10 cellular contexts compared by ENCODE assay signal in the genomic region with DNA sequence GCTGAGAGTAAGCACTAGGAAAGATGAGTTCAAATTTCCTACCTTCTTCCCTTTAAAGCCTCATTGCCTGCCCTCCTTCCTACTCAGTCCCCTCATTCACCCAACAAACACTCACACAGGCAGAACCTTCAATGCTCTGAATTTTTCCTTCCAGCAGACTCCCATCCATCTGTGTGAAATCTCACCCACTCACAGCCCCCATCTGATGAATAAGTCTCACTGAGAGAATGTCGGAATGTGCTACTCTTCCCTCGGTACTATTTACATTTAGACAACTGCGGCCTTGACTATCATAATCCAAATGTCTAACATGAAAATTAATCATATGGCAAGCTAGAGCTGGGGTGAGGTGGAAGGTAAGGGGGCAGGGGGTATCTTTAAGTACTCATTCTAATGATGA. TPM values are rescaled to one million over a fixed set of nuclear protein-coding genes. Genes with fewer than 3 reads are reported as not detected.
"Had no signal": no experiment of that assay in that cellular context is flagged by ENCODE, and none has a peak within 500 bp of the region (broad histone marks: within the 10 kb centered on the region; RNA-seq: fewer than 3 reads in every experiment).

No MANE protein-coding gene starts in this region.

- H3K27ac ChIP-seq: GM23248, KMS-11 had no signal

- H3K4me1 Mint-ChIP-seq: IgD-negative memory B cell had no signal

- ATAC-seq: HCT116 had no signal

- H3K36me3 Mint-ChIP-seq: IgD-negative memory B cell had no signal

- H3K4me3 ChIP-seq: GM23248, HAP-1 had no signal

- DNase-seq: GM23248, GOT3, H7, HFFc6, Karpas-422, KBM-7 had no signal

- H3K4me3 Mint-ChIP-seq: HFFc6, IgD-negative memory B cell had no signal

- H3K9me3 Mint-ChIP-seq: HFFc6, IgD-negative memory B cell had no signal

- H3K27me3 Mint-ChIP-seq: IgD-negative memory B cell had no signal

- H3K9ac ChIP-seq: GM23248, KMS-11 had no signal

- H3K4me2 ChIP-seq: KMS-11 had no signal

- H3K27ac Mint-ChIP-seq: HFFc6, IgD-negative memory B cell had no signal

RNA-seq across cellular contexts. Expression of gene CLDN2, which starts 19.4 kb away (rescaled TPM):
- polyA plus RNA-seq: GM23248, IgD-negative memory B cell had no signal

RNA-seq across cellular contexts. Expression of gene RIPPLY1, which starts 36.4 kb away (rescaled TPM):
- polyA plus RNA-seq: GM23248, IgD-negative memory B cell had no signal
